ENCODE assay signal across 7 cellular contexts in genomic region chr11:76671236-76671590, GRCh38. TPM values are rescaled to one million over a fixed set of nuclear protein-coding genes. Genes with fewer than 3 reads are reported as not detected.
DNase-seq lines count a peak whose midpoint lies in the region; ATAC-seq and TF ChIP-seq lines count a peak whose summit lies in the region.

No MANE protein-coding gene starts in this region.

- H3K36me3 Mint-ChIP-seq in GM23338 (ENCODE audit: low read depth), result no peaks in the 10 kb centered on the region
- no peaks in the 10 kb centered on the region for H3K36me3 Mint-ChIP-seq in activated CD8-positive, alpha-beta T cell treated with anti-CD3 and anti-CD28 coated beads for 36 hours (ENCODE audit: low read depth)

- H4K20me1 ChIP-seq in GM23338 (replicated peaks; ENCODE audit: insufficient read depth), result no peaks in the 10 kb centered on the region; the same call in 1 of the 2 replicates
- peaks cover 35% of the 10 kb centered on the region for H4K20me1 ChIP-seq in smooth muscle cell (ENCODE audit: low read depth)

- H3K9me3 ChIP-seq in iPS-15b (ENCODE audit: control insufficient read depth, insufficient read depth, low read length) (no peaks in the 10 kb centered on the region), smooth muscle cell (replicated peaks; ENCODE audit: low read depth) (no peaks in the 10 kb centered on the region)

- no peaks in the 10 kb centered on the region; the same call in 1 of the 2 replicates for H3K4me1 ChIP-seq in GM23338 (ENCODE audit: insufficient read depth)
- H3K4me1 ChIP-seq in iPS-15b (ENCODE audit: control insufficient read depth, insufficient read depth, low read length), result no peaks in the 10 kb centered on the region
- H3K4me1 ChIP-seq in smooth muscle cell (ENCODE audit: low read depth), result no peaks in the 10 kb centered on the region

- H3K4me1 Mint-ChIP-seq in GM23338, result peaks cover 26% of the 10 kb centered on the region
- H3K4me1 Mint-ChIP-seq in activated CD8-positive, alpha-beta T cell treated with anti-CD3 and anti-CD28 coated beads for 36 hours (ENCODE audit: low read depth), result peaks cover 48% of the 10 kb centered on the region

- peaks cover 21% of the 10 kb centered on the region for H3K27me3 Mint-ChIP-seq in GM23338 (ENCODE audit: insufficient read depth, low read depth, poor library complexity)
- H3K27me3 Mint-ChIP-seq in activated CD8-positive, alpha-beta T cell treated with anti-CD3 and anti-CD28 coated beads for 36 hours, result peaks cover 19% of the 10 kb centered on the region

- H2AFZ ChIP-seq in GM23338 (peak overlapping the region; percentile 97), smooth muscle cell (ENCODE audit: low read depth) (no peak overlapping the region)

- peak overlapping the region; percentile 62 for H3K4me3 ChIP-seq in GM23338
- peak overlapping the region; percentile 58 for H3K4me3 ChIP-seq in iPS-15b (ENCODE audit: low read depth, low read length)
- peak overlapping the region; percentile 58 for H3K4me3 ChIP-seq in smooth muscle cell

- intact Hi-C loops in activated CD8-positive, alpha-beta T cell treated with anti-CD3 and anti-CD28 coated beads for 36 hours (cut with micrococcal nuclease), result loop anchor here (5.0 kb wide), 2 partner anchors 44 to 74 kb away; no protein-coding TSS in a partner anchor

- no peaks in the 10 kb centered on the region for H3K36me3 ChIP-seq in GM23338 (ENCODE audit: insufficient read depth)
- no peaks in the 10 kb centered on the region for H3K36me3 ChIP-seq in iPS-15b (ENCODE audit: control insufficient read depth, insufficient read depth, low read length)
- no peaks in the 10 kb centered on the region for H3K36me3 ChIP-seq in smooth muscle cell (ENCODE audit: low read depth)

- CTCF ChIA-PET in activated CD8-positive, alpha-beta T cell treated with anti-CD3 and anti-CD28 coated beads for 36 hours (lab: Charles Lee), result interaction anchor here (1.3 to 3.4 kb wide), 4 partner anchors 9 to 159 kb away, joined by 3 to 14 read pairs (median 4); no protein-coding TSS in a partner anchor

- H3K79me2 ChIP-seq in GM23338 (replicated peaks; ENCODE audit: insufficient read depth) (no peaks in the 10 kb centered on the region), smooth muscle cell (ENCODE audit: low read depth) (peaks cover 36% of the 10 kb centered on the region)

- H3K4me3 Mint-ChIP-seq in GM23338, result peak overlapping the region; percentile 72
- H3K4me3 Mint-ChIP-seq in activated CD8-positive, alpha-beta T cell treated with anti-CD3 and anti-CD28 coated beads for 36 hours, result peak overlapping the region; percentile 52

- no peaks in the 10 kb centered on the region for H3K9me3 Mint-ChIP-seq in GM23338
- H3K9me3 Mint-ChIP-seq in activated CD8-positive, alpha-beta T cell treated with anti-CD3 and anti-CD28 coated beads for 36 hours, result no peaks in the 10 kb centered on the region

- H3F3A ChIP-seq in GM23338 (replicated peaks; ENCODE audit: low read depth) (0 out of 2 replicates have a peak, but pooled peaks cover 3% of the 10 kb centered on the region), smooth muscle cell (ENCODE audit: low read depth) (no peaks in the 10 kb centered on the region)

- H3K4me2 ChIP-seq in GM23338 (peak overlapping the region; percentile 92), smooth muscle cell (peak overlapping the region; percentile 89)

- no peak overlapping the region for H3K27ac Mint-ChIP-seq in GM23338
- peak overlapping the region; percentile 36 for H3K27ac Mint-ChIP-seq in activated CD8-positive, alpha-beta T cell treated with anti-CD3 and anti-CD28 coated beads for 36 hours

- ATAC-seq in GM23338, result no peak; the same call in 1 of the 3 replicates
- no peak for ATAC-seq in activated CD8-positive, alpha-beta T cell treated with anti-CD3 and anti-CD28 coated beads for 36 hours
- ATAC-seq in GM21737 (IDR thresholded peaks at IDR 0.05; ENCODE audit: unreplicated experiment), result no peak
- no peak for ATAC-seq in HG03432 (IDR thresholded peaks at IDR 0.05; ENCODE audit: unreplicated experiment)

- H3K9ac ChIP-seq in iPS-15b (ENCODE audit: low read depth, low read length) (no peak overlapping the region), smooth muscle cell (ENCODE audit: low read depth) (no peak overlapping the region)

- TF ChIP-seq CTCF in GM23338 (conservative IDR thresholded peaks at IDR 0.05; ENCODE audit: low read depth in 2 of 2) (no peak), smooth muscle cell (IDR thresholded peaks at IDR 0.05; ENCODE audit: borderline replicate concordance, insufficient read depth, poor library complexity, severe bottlenecking) (no peak)
- TF ChIP-seq CTCF in activated CD8-positive, alpha-beta T cell treated with anti-CD3 and anti-CD28 coated beads for 36 hours (IDR thresholded peaks at IDR 0.05), result no peak

- no peak overlapping the region for H3K27ac ChIP-seq in GM23338 (ENCODE audit: low read depth)
- no peak overlapping the region for H3K27ac ChIP-seq in smooth muscle cell (ENCODE audit: low read depth)

- DNase-seq in GM23338 (ENCODE audit: low spot score) (no peak), smooth muscle cell (lab: John Stamatoyannopoulos, UW; ENCODE audit: unreplicated experiment) (no peak)
- no peak for DNase-seq in activated CD8-positive, alpha-beta T cell treated with anti-CD3 and anti-CD28 coated beads for 36 hours
- no peak for DNase-seq in stimulated activated CD4-positive, alpha-beta T cell treated with anti-CD3 and anti-CD28 coated beads, Interleukin-12 subunit alpha, Interleukin-12 subunit beta, amount 100 ng/mL, for 4 hours

- H3K9me2 ChIP-seq in GM23338 (ENCODE audit: insufficient read depth), result no peaks in the 10 kb centered on the region

- peaks cover 21% of the 10 kb centered on the region for H3K27me3 ChIP-seq in GM23338 (ENCODE audit: insufficient read depth)
- peaks cover 32% of the 10 kb centered on the region for H3K27me3 ChIP-seq in iPS-15b (ENCODE audit: control insufficient read depth, insufficient read depth, low read length)
- no peaks in the 10 kb centered on the region for H3K27me3 ChIP-seq in smooth muscle cell (ENCODE audit: low read depth)

- POLR2A ChIA-PET in activated CD8-positive, alpha-beta T cell treated with anti-CD3 and anti-CD28 coated beads for 36 hours (lab: Charles Lee), result interaction anchor here (1.8 to 2.2 kb wide), 2 partner anchors 42 kb away, joined by 6 to 8 read pairs; no protein-coding TSS in a partner anchor

- WGBS in smooth muscle cell (ENCODE audit: low lambda C conversion rate), result 33% methylated on average over 8 of the region's 8 CpGs

TF ChIP-seq in GM23338, 12 proteins besides CTCF, POLR2A, EP300 and RAD21 (continues in another document):
- TF ChIP-seq REST (IDR thresholded peaks at IDR 0.05; ENCODE audit: unreplicated experiment) (no peak), CREB1 (CRISPR knock-in tag; IDR thresholded peaks at IDR 0.05; ENCODE audit: low read depth) (no peak), EZH2phosphoT487 (IDR thresholded peaks at IDR 0.05; ENCODE audit: unreplicated experiment) (no peak), STAT1 (IDR thresholded peaks at IDR 0.05; ENCODE audit: unreplicated experiment) (no peak), ETS1 (IDR thresholded peaks at IDR 0.05) (no peak), POLR2AphosphoS5 (IDR thresholded peaks at IDR 0.05; ENCODE audit: low read depth) (no peak), JUNB (IDR thresholded peaks at IDR 0.05; ENCODE audit: unreplicated experiment) (no peak), NANOG (IDR thresholded peaks at IDR 0.05; ENCODE audit: borderline replicate concordance) (no peak), EZH2 (IDR thresholded peaks at IDR 0.05; ENCODE audit: low read depth, unreplicated experiment) (no peak), ZNF114 (CRISPR knock-in tag; IDR thresholded peaks at IDR 0.05) (no peak), ZNF331 (CRISPR knock-in tag; IDR thresholded peaks at IDR 0.05; ENCODE audit: low read depth) (no peak)

RNA-seq across cellular contexts. Expression of gene LRRC32, which starts 0.7 kb away (rescaled TPM):
- 0.42 and 0.89 TPM in 2 replicates for total RNA-seq in GM23338 (2014; rRNA removed; shearing (Covaris generic))
- 0.52 and 0.58 TPM in 2 replicates for polyA plus RNA-seq in GM23338 (2016; fragmentation: Nextera tagmentation; extraction: Ambion mirVana)
- 10 to 100 TPM; 23.2 to 24.5 TPM for total RNA-seq in activated CD8-positive, alpha-beta T cell treated with anti-CD3 and anti-CD28 coated beads for 36 hours
- 147 and 171 TPM in 2 replicates for total RNA-seq in smooth muscle cell
- polyA plus RNA-seq in smooth muscle cell, result 330 and 444 TPM in 2 replicates

Comparison
In these comparisons a context has a peak if more than half of its experiments do, and no peak if none do; other contexts are left out.
1. RNA of gene LRRC32, which starts 0.7 kb away (total RNA-seq): 147 to 171 TPM in smooth muscle cell and 23.2 to 24.5 TPM in activated CD8-positive, alpha-beta T cell treated with anti-CD3 and anti-CD28 coated beads for 36 hours; 0.42 to 0.89 TPM in GM23338; every median in the first group is over 10 times any median in the second.
2. Peak in every context shown above with its lines, with median percentiles within 50 percentile points of each other: H3K4me3 ChIP-seq.